Comparison of ENCODE assay signal across 22 cellular contexts in genomic region chr10:75778665-75779064, GRCh38.
"Had no signal": no experiment of that assay in that cellular context is flagged by ENCODE, and none has a peak within 500 bp of the region (broad histone marks: within the 10 kb centered on the region; RNA-seq: fewer than 3 reads in every experiment).

No MANE protein-coding gene starts in this region.

- H3K27ac ChIP-seq: colonic mucosa, left lung, pancreas, right lobe of liver, spleen, suprapubic skin, upper lobe of right lung had no signal

- H3K36me3 ChIP-seq: colonic mucosa, left lung, pancreas, right lobe of liver, spleen, suprapubic skin, tibial nerve, upper lobe of right lung had no signal

- DNase-seq: caudate nucleus; colonic mucosa; effector CD4-positive, alpha-beta T cell; islet precursor cell; left lung; mesenchymal stem cell; midbrain; naive B cell; occipital lobe; pancreas; right lobe of liver; spleen; stimulated activated CD4-positive, alpha-beta T cell treated with anti-CD3 and anti-CD28 coated beads, Interleukin-15, amount 100 ng/mL, for 24 hours; stimulated activated CD4-positive, alpha-beta T cell treated with anti-CD3 and anti-CD28 coated beads, Interleukin-2, amount 100 ng/mL, for 24 hours; stimulated activated CD4-positive, alpha-beta T cell treated with anti-CD3 and anti-CD28 coated beads, Interleukin-4, amount 100 ng/mL, for 4 hours; stimulated activated naive CD4-positive, alpha-beta T cell; upper lobe of right lung had no signal

- H3K9me3 ChIP-seq: colonic mucosa, left lung, pancreas, right lobe of liver, spleen, suprapubic skin, tibial nerve, upper lobe of right lung had no signal

- FAIRE-seq: frontal cortex, pancreas had no signal

- H3K27me3 ChIP-seq: colonic mucosa, left lung, pancreas, right lobe of liver, spleen, suprapubic skin, tibial nerve, upper lobe of right lung had no signal

- ATAC-seq: esophagus mucosa, left lung, pancreas, upper lobe of right lung had no signal

- H3K4me3 ChIP-seq: colonic mucosa, left lung, lung, pancreas, right lobe of liver, spleen, suprapubic skin, tibial nerve, upper lobe of right lung had no signal

- H3K4me1 ChIP-seq: colonic mucosa, suprapubic skin had no signal
